Comparison of ENCODE assay signal across 20 cellular contexts in genomic region chr2:106223347-106223746, GRCh38. TPM values are rescaled to one million over a fixed set of nuclear protein-coding genes. Genes with fewer than 3 reads are reported as not detected.
A peak's percentile ranks its signal among the peaks of the same experiment; 100 is the strongest.
DNase-seq lines count a peak whose midpoint lies in the region; ATAC-seq, FAIRE-seq and TF ChIP-seq lines count a peak whose summit lies in the region.
"Had no signal": no experiment of that assay in that cellular context is flagged by ENCODE, and none has a peak within 500 bp of the region (broad histone marks: within the 10 kb centered on the region; RNA-seq: fewer than 3 reads in every experiment).

No MANE protein-coding gene starts in this region.

- H3K9me3 ChIP-seq in K562 (replicated peaks; ENCODE audit: control insufficient read depth, insufficient read depth, low read depth, low read length) = no peaks in the 10 kb centered on the region
- no peaks in the 10 kb centered on the region for H3K9me3 ChIP-seq in T-helper 17 cell (ENCODE audit: control insufficient read depth, low read length, poor library complexity, severe bottlenecking)

- no peaks in the 10 kb centered on the region for H3K4me1 Mint-ChIP-seq in activated naive CD4-positive, alpha-beta T cell treated with anti-CD3 and anti-CD28 coated beads for 36 hours (ENCODE audit: low read depth)
- H3K4me1 Mint-ChIP-seq in T-helper 17 cell = peaks cover 3% of the 10 kb centered on the region
- H3K4me1 Mint-ChIP-seq: B cell; CD4-positive, alpha-beta memory T cell had no signal

- H3K27ac Mint-ChIP-seq in activated naive CD4-positive, alpha-beta T cell treated with anti-CD3 and anti-CD28 coated beads for 36 hours = peak overlapping the region; percentile 10
- no peak overlapping the region for H3K27ac Mint-ChIP-seq in T-helper 17 cell
- H3K27ac Mint-ChIP-seq: B cell; CD4-positive, alpha-beta memory T cell; HFFc6 had no signal

- in situ Hi-C loops in K562 (cut with MboI) = no loop called here

- H2AFZ ChIP-seq in K562 (ENCODE audit: low read depth, low read length) = peak overlapping the region; percentile 48; the same call in 1 of the 2 replicates

- BruUV-seq in K562 (replicated peaks; lab: Mats Ljungman, UMichigan) = no TSS peak

- no peak for TF ChIP-seq POLR2A in K562 (conservative IDR thresholded peaks at IDR 0.05)

- no peak overlapping the region for H3K4me2 ChIP-seq in K562 (ENCODE audit: insufficient read depth, low read length)

- TF ChIP-seq EP300 in K562 (IDR thresholded peaks at IDR 0.05; ENCODE audit: low read length) = no peak

- ATAC-seq in K562 = peak; percentile 71
- no peak for ATAC-seq in T-helper 17 cell
- no peak for ATAC-seq in HG03108 (IDR thresholded peaks at IDR 0.05; ENCODE audit: unreplicated experiment)
- ATAC-seq in GM21526 (IDR thresholded peaks at IDR 0.05; ENCODE audit: low FRiP score, unreplicated experiment) = no peak
- ATAC-seq: HepG2 had no signal

- H3K9me1 ChIP-seq in K562 (ENCODE audit: control insufficient read depth, insufficient read depth, low read length) = no peaks in the 10 kb centered on the region

- H3K27me3 ChIP-seq in K562 (ENCODE audit: control insufficient read depth in 2 of 2, insufficient read depth in 2 of 2, low read length in 2 of 2) = no peaks in the 10 kb centered on the region

- no peaks in the 10 kb centered on the region for H3K36me3 Mint-ChIP-seq in activated naive CD4-positive, alpha-beta T cell treated with anti-CD3 and anti-CD28 coated beads for 36 hours (ENCODE audit: low read depth)
- H3K36me3 Mint-ChIP-seq in T-helper 17 cell (ENCODE audit: low read depth) = no peaks in the 10 kb centered on the region
- H3K36me3 Mint-ChIP-seq: CD4-positive, alpha-beta memory T cell had no signal

- no peak overlapping the region for H3K4me3 ChIP-seq in K562

- H3K36me3 ChIP-seq in K562 (ENCODE audit: control insufficient read depth, insufficient read depth, low read length) = no peaks in the 10 kb centered on the region

- POLR2A ChIA-PET in K562 (lab: Yijun Ruan, JAX) = no interaction called here

- no peak overlapping the region for H3K9ac ChIP-seq in K562 (ENCODE audit: insufficient read depth in 1 of 2, low read depth in 2 of 2, low read length in 2 of 2)

- 7% methylated on average over 5 of the region's 5 CpGs for WGBS in K562 (ENCODE audit: insufficient coverage, low coverage, missing lambda C conversion rate)

- no peaks in the 10 kb centered on the region for H4K20me1 ChIP-seq in K562 (replicated peaks; ENCODE audit: control insufficient read depth, insufficient read depth, low read length)

- H3K4me3 Mint-ChIP-seq in activated naive CD4-positive, alpha-beta T cell treated with anti-CD3 and anti-CD28 coated beads for 36 hours = no peak overlapping the region
- no peak overlapping the region for H3K4me3 Mint-ChIP-seq in T-helper 17 cell
- H3K4me3 Mint-ChIP-seq: B cell; CD4-positive, alpha-beta memory T cell; HFFc6 had no signal

- intact Hi-C loops in activated naive CD4-positive, alpha-beta T cell treated with anti-CD3 and anti-CD28 coated beads for 36 hours (cut with micrococcal nuclease) = no loop called here
- intact Hi-C loops in K562 (cut with micrococcal nuclease) = no loop called here

- no peak for FAIRE-seq in K562 (lab: Jason Lieb, UNC)
- FAIRE-seq: G401.6, GM12891, HepG2, HTR-8/SVneo had no signal

- H3K79me2 ChIP-seq in K562 (ENCODE audit: control insufficient read depth, insufficient read depth, low read length) = no peaks in the 10 kb centered on the region

- H3K4me1 ChIP-seq in K562 (replicated peaks in 1 of 2; ENCODE audit: control insufficient read depth in 2 of 2, insufficient read depth in 2 of 2, low read length in 2 of 2) = no peaks in the 10 kb centered on the region; a peak in 1 of 5 replicates

- no peaks in the 10 kb centered on the region for H3K9me3 Mint-ChIP-seq in activated naive CD4-positive, alpha-beta T cell treated with anti-CD3 and anti-CD28 coated beads for 36 hours
- H3K9me3 Mint-ChIP-seq: CD4-positive, alpha-beta memory T cell; HFFc6 had no signal

- DNase-seq in activated naive CD4-positive, alpha-beta T cell treated with anti-CD3 and anti-CD28 coated beads for 36 hours = no peak
- no peak for DNase-seq in activated naive CD4-positive, alpha-beta T cell treated with Interleukin-2 at 50 U/mL for 16 hours
- DNase-seq in K562 (ENCODE audit: extremely low read depth in 1 of 4, low spot score in 3 of 4) (peak in 1 of 4 experiments; percentile 30), iPS-NIHi7 (ENCODE audit: extremely low spot score) (peak; percentile 18), T-helper 17 cell (no peak), CD1c-positive myeloid dendritic cell (ENCODE audit: extremely low spot score) (no peak)
- DNase-seq: C1 segment of cervical spinal cord; CD4-positive, alpha-beta memory T cell; DMS79; EL; GOT3; HCEC 1CT; HFFc6 had no signal

- no peak for TF ChIP-seq CTCF in K562 (IDR thresholded peaks at IDR 0.05 in 2 of 3, conservative IDR thresholded peaks at IDR 0.05 in 1 of 3; ENCODE audit: insufficient read depth in 2 of 3, low read depth in 1 of 3, low read length in 3 of 3)

- no peaks in the 10 kb centered on the region for H3K27me3 Mint-ChIP-seq in activated naive CD4-positive, alpha-beta T cell treated with anti-CD3 and anti-CD28 coated beads for 36 hours (ENCODE audit: low read depth)
- no peaks in the 10 kb centered on the region for H3K27me3 Mint-ChIP-seq in T-helper 17 cell
- H3K27me3 Mint-ChIP-seq: B cell; CD4-positive, alpha-beta memory T cell had no signal

- H3K27ac ChIP-seq in K562 (ENCODE audit: extremely low read depth, low read depth, low read length) = no peak overlapping the region

- CTCF ChIA-PET in activated naive CD4-positive, alpha-beta T cell treated with anti-CD3 and anti-CD28 coated beads for 36 hours (lab: Charles Lee) = no interaction called here
- CTCF ChIA-PET in K562 (lab: Yijun Ruan, JAX; ENCODE audit: low intra/inter-chr PET ratio) = no interaction called here

- TF ChIP-seq RAD21 in K562 (CRISPR knock-in tag; conservative IDR thresholded peaks at IDR 0.05 in 1 of 2, IDR thresholded peaks at IDR 0.05 in 1 of 2) = no peak

TF ChIP-seq in K562, 482 proteins besides CTCF, POLR2A, EP300 and RAD21:
- TF ChIP-seq PRDM10 (IDR thresholded peaks at IDR 0.05; ENCODE audit: partially characterized antibody) (peak; percentile 21), CC2D1A (IDR thresholded peaks at IDR 0.05) (no peak), CBFA2T3 (IDR thresholded peaks at IDR 0.05) (peak; percentile 15; the same call in 1 of the 2 replicates)

RNA-seq across cellular contexts. Expression of gene UXS1, which starts 29.2 kb away (rescaled TPM):
- total RNA-seq in activated naive CD4-positive, alpha-beta T cell treated with anti-CD3 and anti-CD28 coated beads for 36 hours = 10 to 100 TPM; 36.2 to 41.9 TPM
- total RNA-seq in K562 (2011; cell fraction: chromatin; rRNA removed; ENCODE audit: low replicate concordance) = 83.6 and 100 TPM in 2 replicates
- 57.7 and 64.7 TPM in 2 replicates for total RNA-seq in K562 (2011; cell fraction: nucleolus; rRNA removed)
- 74.1 and 83.9 TPM in 2 replicates for total RNA-seq in K562 (2011; cell fraction: nucleoplasm; rRNA removed)
- 15.0 and 19.1 TPM in 2 replicates for total RNA-seq in K562 (2014; rRNA removed)
- total RNA-seq in K562 (2014; rRNA removed; fragmentation: Illumina TruSeq; extraction: Trizol) = 14.2 and 15.2 TPM in 2 replicates
- total RNA-seq in K562 (2015; rRNA removed; fragmentation: Illumina TruSeq; extraction: Trizol) = 13.8 and 15.0 TPM in 2 replicates
- 22.4 and 25.4 TPM in 2 replicates for total RNA-seq in K562 (2021)
- 24.1 and 25.5 TPM in 2 replicates for polyA plus RNA-seq in K562 (2011; rRNA removed)
- 18.8 and 22.4 TPM in 2 replicates for polyA plus RNA-seq in K562 (2011; cell fraction: cytosol; rRNA removed)
- 37.9 and 48.2 TPM in 2 replicates for polyA plus RNA-seq in K562 (2011; cell fraction: nucleus; rRNA removed)
- 22.1 and 26.2 TPM in 2 replicates for polyA plus RNA-seq in K562 (2012)
- 22.8 and 25.8 TPM in 2 replicates for polyA plus RNA-seq in K562 (2014; fragmentation: Illumina TruSeq; extraction: Trizol)
- polyA plus RNA-seq in K562 (2014; fragmentation: Nextera tagmentation; extraction: Ambion mirVana) = 10 to 100 TPM in 1 of 2 experiments, 1 to 10 TPM in 1; 5.8 to 11.3 TPM
- polyA plus RNA-seq in K562 (2014; rRNA removed) = 22.7 and 25.5 TPM in 2 replicates
- 54.5 and 56.5 TPM in 2 replicates for polyA minus RNA-seq in K562 (2011; rRNA and poly(A)+ RNA removed)
- 28.0 and 29.7 TPM in 2 replicates for polyA minus RNA-seq in K562 (2011; cell fraction: cytosol; rRNA and poly(A)+ RNA removed)
- polyA minus RNA-seq in K562 (2011; cell fraction: nucleus; rRNA and poly(A)+ RNA removed) = 34.9 and 48.7 TPM in 2 replicates
- total RNA-seq in T-helper 17 cell = 100 to 1,000 TPM in 1 of 2 donors, 10 to 100 TPM in 1; 96.4 to 106 TPM
